10 cellular contexts compared by ENCODE assay signal in genomic region chr13:41827507-41828213, GRCh38.
DNase-seq lines count a peak whose midpoint lies in the region; ATAC-seq and TF ChIP-seq lines count a peak whose summit lies in the region.
"Had no signal": no experiment of that assay in that cellular context is flagged by ENCODE, and none has a peak within 500 bp of the region (broad histone marks: within the 10 kb centered on the region; RNA-seq: fewer than 3 reads in every experiment).

No MANE protein-coding gene starts in this region.

- intact Hi-C loops in activated CD4-positive, alpha-beta T cell treated with anti-CD3 and anti-CD28 coated beads for 36 hours (cut with DNase I, micrococcal nuclease): no loop called here

- H3K9me3 Mint-ChIP-seq in nephron (no peaks in the 10 kb centered on the region), T-cell (no peaks in the 10 kb centered on the region)
- H3K9me3 Mint-ChIP-seq in activated CD4-positive, alpha-beta T cell treated with anti-CD3 and anti-CD28 coated beads for 36 hours (ENCODE audit: low read depth): no peaks in the 10 kb centered on the region
- H3K9me3 Mint-ChIP-seq: activated CD4-positive, alpha-beta T cell treated with anti-CD3 and anti-CD28 coated beads, Interleukin-2, amount 10 ng/mL, durations not matched to agents 24 days and 14 days had no signal

- CTCF ChIA-PET in T-cell (lab: Charles Lee): no interaction called here
- CTCF ChIA-PET in activated CD4-positive, alpha-beta T cell treated with anti-CD3 and anti-CD28 coated beads for 36 hours (lab: Charles Lee): no interaction called here

- H3K4me1 Mint-ChIP-seq in nephron: peaks cover 16% of the 10 kb centered on the region
- no peaks in the 10 kb centered on the region for H3K4me1 Mint-ChIP-seq in T-cell
- no peaks in the 10 kb centered on the region for H3K4me1 Mint-ChIP-seq in activated CD4-positive, alpha-beta T cell treated with anti-CD3 and anti-CD28 coated beads for 36 hours
- H3K4me1 Mint-ChIP-seq: activated CD4-positive, alpha-beta T cell treated with anti-CD3 and anti-CD28 coated beads, Interleukin-2, amount 10 ng/mL, durations not matched to agents 24 days and 14 days had no signal

- POLR2A ChIA-PET in T-cell (lab: Charles Lee): no interaction called here
- POLR2A ChIA-PET in activated CD4-positive, alpha-beta T cell treated with anti-CD3 and anti-CD28 coated beads for 36 hours (lab: Charles Lee): no interaction called here

- H3K4me3 Mint-ChIP-seq in nephron (no peak overlapping the region), T-cell (no peak overlapping the region)
- no peak overlapping the region for H3K4me3 Mint-ChIP-seq in activated CD4-positive, alpha-beta T cell treated with anti-CD3 and anti-CD28 coated beads for 36 hours
- H3K4me3 Mint-ChIP-seq: activated CD4-positive, alpha-beta T cell treated with anti-CD3 and anti-CD28 coated beads, Interleukin-2, amount 10 ng/mL, durations not matched to agents 24 days and 14 days had no signal

- DNase-seq in AG20443 (ENCODE audit: low spot score) (peak; percentile 75), NB4 (ENCODE audit: low read depth) (peak; percentile 9), epithelial cell of esophagus (ENCODE audit: low read depth) (peak; percentile 89), hippocampal formation (lab: John Stamatoyannopoulos, UW) (no peak), GF-D8 (lab: John Stamatoyannopoulos, UW) (no peak), T-cell (no peak)
- no peak for DNase-seq in activated CD4-positive, alpha-beta T cell treated with anti-CD3 and anti-CD28 coated beads for 36 hours
- DNase-seq: activated CD4-positive, alpha-beta T cell treated with anti-CD3 and anti-CD28 coated beads, Interleukin-2, amount 10 ng/mL, durations not matched to agents 24 days and 14 days; DND-41 had no signal

- H3K4me3 ChIP-seq in NB4 (ENCODE audit: low read depth, low read length): no peak overlapping the region
- H3K4me3 ChIP-seq in epithelial cell of esophagus (ENCODE audit: low read length): no peak overlapping the region

- ATAC-seq in T-cell (replicated peaks in 1 of 4): no peak
- ATAC-seq in activated CD4-positive, alpha-beta T cell treated with anti-CD3 and anti-CD28 coated beads for 36 hours: no peak

- TF ChIP-seq POLR2A in NB4 (IDR thresholded peaks at IDR 0.05; ENCODE audit: extremely low read depth, insufficient read length): no peak

- H3K36me3 Mint-ChIP-seq in nephron (ENCODE audit: low read depth): peaks cover 14% of the 10 kb centered on the region
- peaks cover 61% of the 10 kb centered on the region for H3K36me3 Mint-ChIP-seq in T-cell
- H3K36me3 Mint-ChIP-seq in activated CD4-positive, alpha-beta T cell treated with anti-CD3 and anti-CD28 coated beads for 36 hours (ENCODE audit: low read depth): peaks cover 29% of the 10 kb centered on the region

- TF ChIP-seq CTCF in NB4 (IDR thresholded peaks at IDR 0.05; ENCODE audit: low read depth, low read length): no peak
- no peak for TF ChIP-seq CTCF in epithelial cell of esophagus (IDR thresholded peaks at IDR 0.05; ENCODE audit: insufficient read depth, low read depth, low read length, missing control alignments)
- no peak for TF ChIP-seq CTCF in nephron (IDR thresholded peaks at IDR 0.05; ENCODE audit: unreplicated experiment in 3 of 3)

- no peaks in the 10 kb centered on the region for H3K27me3 Mint-ChIP-seq in nephron (ENCODE audit: low read depth)
- no peaks in the 10 kb centered on the region for H3K27me3 Mint-ChIP-seq in T-cell
- H3K27me3 Mint-ChIP-seq in activated CD4-positive, alpha-beta T cell treated with anti-CD3 and anti-CD28 coated beads for 36 hours: no peaks in the 10 kb centered on the region
- H3K27me3 Mint-ChIP-seq: activated CD4-positive, alpha-beta T cell treated with anti-CD3 and anti-CD28 coated beads, Interleukin-2, amount 10 ng/mL, durations not matched to agents 24 days and 14 days had no signal

- peak overlapping the region in 2 of 3 experiments; percentile 35 to 38 for H3K27ac Mint-ChIP-seq in nephron
- H3K27ac Mint-ChIP-seq in T-cell: no peak overlapping the region
- H3K27ac Mint-ChIP-seq in activated CD4-positive, alpha-beta T cell treated with anti-CD3 and anti-CD28 coated beads for 36 hours: no peak overlapping the region
- H3K27ac Mint-ChIP-seq: activated CD4-positive, alpha-beta T cell treated with anti-CD3 and anti-CD28 coated beads, Interleukin-2, amount 10 ng/mL, durations not matched to agents 24 days and 14 days had no signal

Comparison
In these comparisons a context has a peak if more than half of its experiments do, and no peak if none do; other contexts are left out.
1. DNase-seq: peak in AG20443 (single experiment), NB4 (single experiment) and epithelial cell of esophagus (single experiment); none in hippocampal formation (0 of 2), GF-D8 (single experiment), T-cell (0 of 34) and activated CD4-positive, alpha-beta T cell treated with anti-CD3 and anti-CD28 coated beads for 36 hours (single experiment).
2. H3K27ac Mint-ChIP-seq: peak in nephron (2 of 3); none in T-cell (0 of 2) and activated CD4-positive, alpha-beta T cell treated with anti-CD3 and anti-CD28 coated beads for 36 hours (single experiment).